Comparison of ENCODE assay signal across 26 cellular contexts in the genomic region with DNA sequence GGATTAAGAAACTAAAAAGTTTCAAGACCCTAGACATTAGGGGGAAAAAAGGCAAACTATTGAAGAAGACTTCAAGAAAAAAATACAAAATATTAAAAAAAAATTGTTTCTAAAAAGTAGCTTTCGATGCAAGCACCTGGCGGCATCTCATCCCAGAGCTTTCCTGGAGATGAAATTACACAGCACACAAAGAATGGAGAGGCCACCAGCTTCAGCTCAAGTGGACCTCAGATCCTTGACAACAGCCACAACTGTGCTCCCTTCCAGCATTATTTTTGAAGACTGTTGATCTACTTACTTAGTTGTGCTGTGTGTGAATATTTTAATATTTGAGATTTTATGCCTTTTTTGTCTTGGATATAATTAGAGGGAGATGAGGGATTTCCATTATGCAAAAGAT.
"Had no signal": no experiment of that assay in that cellular context is flagged by ENCODE, and none has a peak within 500 bp of the region (broad histone marks: within the 10 kb centered on the region; RNA-seq: fewer than 3 reads in every experiment).

No MANE protein-coding gene starts in this region.

- H3K4me1 ChIP-seq: SJCRH30 had no signal

- H3K27ac ChIP-seq: KMS-11, PC-9, SJCRH30, SK-N-MC, WERI-Rb-1 had no signal

- H3K36me3 ChIP-seq: SJCRH30, WERI-Rb-1 had no signal

- H3K4me3 ChIP-seq: PC-9, SJCRH30, SK-N-MC had no signal

- H3K9me3 ChIP-seq: SJCRH30 had no signal

- DNase-seq: activated CD4-positive, alpha-beta memory T cell treated with anti-CD3 and anti-CD28 coated beads, Interleukin-2, amount 10 ng/mL, durations not matched to agents 7 days and 5 days; activated CD4-positive, alpha-beta T cell treated with anti-CD3 and anti-CD28 coated beads for 1 hour; activated CD4-positive, alpha-beta T cell treated with anti-CD3 and anti-CD28 coated beads for 48 hours; activated CD4-positive, CD25-positive, alpha-beta regulatory T cell; activated CD8-positive, alpha-beta memory T cell treated with anti-CD3 and anti-CD28 coated beads for 24 hours; activated CD8-positive, alpha-beta memory T cell treated with anti-CD3 and anti-CD28 coated beads, Interleukin-2, amount 10 ng/mL, durations not matched to agents 7 days and 5 days; activated CD8-positive, alpha-beta memory T cell treated with anti-CD3 and anti-CD28 coated beads, Interleukin-2, amount 50 U/mL, for 48 hours; activated effector memory CD4-positive, alpha-beta T cell treated with Interleukin-2 at 50 U/mL for 16 hours; activated naive CD4-positive, alpha-beta T cell treated with anti-CD3 and anti-CD28 coated beads, Interleukin-2, amount 10 ng/mL, durations not matched to agents 7 days and 5 days; activated naive CD8-positive, alpha-beta T cell treated with anti-CD3 and anti-CD28 coated beads, Interleukin-2, amount 50 U/mL, for 24 hours; activated T-cell treated with anti-CD3 and anti-CD28 coated beads, Interleukin-2, amount 50 U/mL, for 48 hours; anterior cingulate cortex; central memory CD4-positive, alpha-beta T cell; MM.1S; MV-4-11; NCI-H1092; NCI-H146; NCI-H345; NCI-H69; PC-9; SHP77; SJCRH30; T1000; WERI-Rb-1 had no signal

- H3K27me3 ChIP-seq: SJCRH30 had no signal

- ATAC-seq: activated CD8-positive, alpha-beta memory T cell treated with anti-CD3 and anti-CD28 coated beads, Interleukin-2, amount 10 ng/mL, durations not matched to agents 7 days and 5 days; activated naive CD8-positive, alpha-beta T cell treated with anti-CD3 and anti-CD28 coated beads, Interleukin-2, amount 50 U/mL, for 24 hours had no signal
